Comparison of ENCODE assay signal across 8 cellular contexts in genomic region chr6:25278914-25279747, GRCh38. TPM values are rescaled to one million over a fixed set of nuclear protein-coding genes. Genes with fewer than 3 reads are reported as not detected.
DNase-seq lines count a peak whose midpoint lies in the region; ATAC-seq and TF ChIP-seq lines count a peak whose summit lies in the region.

Gene CARMIL1, plus strand, starts transcription at chr6:25279374. Its CDS starts 422 bp downstream, at chr6:25279796.

- peak; percentile 91 for ATAC-seq in gastroesophageal sphincter

- H3K4me3 ChIP-seq in gastroesophageal sphincter, result peak within 1 kb of the TSS; percentile 77 to 84
- peak within 1 kb of the TSS; percentile 57 to 69 for H3K4me3 ChIP-seq in neutrophil (ENCODE audit: low read depth in 1 of 2, low read length in 1 of 2)

- DNase-seq in ELR (ENCODE audit: low read depth), result peak; percentile 65
- peak; percentile 45 for DNase-seq in GOT3 (lab: John Stamatoyannopoulos, UW)
- DNase-seq in LoVo (ENCODE audit: low spot score), result peak; percentile 92
- peak; percentile 79 for DNase-seq in SHP77 treated with DMSO at 0.1 percent for 48 hours (lab: John Stamatoyannopoulos, UW)
- DNase-seq in activated naive CD4-positive, alpha-beta T cell treated with Interleukin-2 at 50 U/mL for 16 hours, result peak; percentile 60
- peak in 44 of 49 donors; percentile 8 to 86 (median 50) for DNase-seq in substantia nigra (lab: John Stamatoyannopoulos, UW)

- TF ChIP-seq POLR2A in gastroesophageal sphincter (IDR thresholded peaks at IDR 0.05), result peak in 1 of 2 donors; percentile 31

- H3K27me3 ChIP-seq in gastroesophageal sphincter, result peaks cover 32% of the 10 kb centered on the region
- peaks cover 64% of the 10 kb centered on the region for H3K27me3 ChIP-seq in neutrophil

- H3K36me3 ChIP-seq in gastroesophageal sphincter (no peaks in the 10 kb centered on the region), neutrophil (no peaks in the 10 kb centered on the region)

- 0% methylated on average over 11 to 12 of the region's 81 CpGs for WGBS in gastroesophageal sphincter (ENCODE audit: low coverage in 1 of 2), 2 donors

- TF ChIP-seq CTCF in gastroesophageal sphincter (IDR thresholded peaks at IDR 0.05), result peak in 3 of 4 experiments; percentile 58 to 76 (median 64)
- no peak for TF ChIP-seq CTCF in neutrophil (IDR thresholded peaks at IDR 0.05)

- H3K27ac ChIP-seq in gastroesophageal sphincter, result peak within 1 kb of the TSS in 3 of 4 donors; percentile 55 to 81 (median 70)
- H3K27ac ChIP-seq in neutrophil, result no peak within 1 kb of the TSS
- peak within 1 kb of the TSS; percentile 22 for H3K27ac ChIP-seq in substantia nigra (ENCODE audit: low read depth, low read length, poor library complexity, severe bottlenecking)

- TF ChIP-seq EP300 in gastroesophageal sphincter (IDR thresholded peaks at IDR 0.05), result no peak

- peaks cover 0 to 26% (median 0%) of the 10 kb centered on the region in 3 donors for H3K4me1 ChIP-seq in gastroesophageal sphincter
- peaks cover 13 to 19% of the 10 kb centered on the region in 2 experiments for H3K4me1 ChIP-seq in neutrophil (ENCODE audit: control insufficient read depth in 1 of 2, insufficient read depth in 1 of 2, low read depth in 1 of 2, low read length in 1 of 2)

- H3K9me3 ChIP-seq in gastroesophageal sphincter, result no peaks in the 10 kb centered on the region
- no peaks in the 10 kb centered on the region for H3K9me3 ChIP-seq in neutrophil

RNA-seq across cellular contexts. Expression of gene CARMIL1, which starts in this region (rescaled TPM):
- 10 to 100 TPM in 3 of 4 donors, 1 to 10 TPM in 1; 6.2 to 17.2 (median 11.5) TPM for total RNA-seq in gastroesophageal sphincter
